In genomic region chr10:97509120-97509670, GRCh38 we compare ENCODE assay signal across 1 cellular context.
A peak's percentile ranks its signal among the peaks of the same experiment; 100 is the strongest.
TF ChIP-seq lines count a peak whose summit lies in the region.

No MANE protein-coding gene starts in this region.

TF ChIP-seq in K562, 482 proteins besides CTCF, POLR2A, EP300 and RAD21:
- TF ChIP-seq GTF2B (IDR thresholded peaks at IDR 0.05; ENCODE audit: extremely low read depth, insufficient read length) (no peak), MCM5 (IDR thresholded peaks at IDR 0.05; ENCODE audit: low read depth) (no peak), ADNP (tag; IDR thresholded peaks at IDR 0.05) (0 out of 2 replicates have a peak, but pooled peaks have one; percentile 38), BCOR (IDR thresholded peaks at IDR 0.05) (peak; percentile 75), ZHX1 (conservative IDR thresholded peaks at IDR 0.05; ENCODE audit: low read length) (no peak), SMARCA5 (IDR thresholded peaks at IDR 0.05) (0 out of 2 replicates have a peak, but pooled peaks have one; percentile 39), ATF3 (IDR thresholded peaks at IDR 0.05) (no peak), ATF3 (CRISPR knock-in tag; conservative IDR thresholded peaks at IDR 0.05) (no peak), ZBTB43 (CRISPR knock-in tag; IDR thresholded peaks at IDR 0.05) (no peak), RBM25 (IDR thresholded peaks at IDR 0.05; ENCODE audit: low read depth, low read length, severe bottlenecking) (peak; percentile 84), EGR1 (conservative IDR thresholded peaks at IDR 0.05) (peak; percentile 19; the same call in 1 of the 2 replicates), KDM1A (IDR thresholded peaks at IDR 0.05) (peak in 1 of 2 experiments; percentile 18; a peak in 1 of 4 replicates)
